Comparison of ENCODE assay signal across 9 cellular contexts in genomic region chr10:123132576-123133477, GRCh38. TPM values are rescaled to one million over a fixed set of nuclear protein-coding genes. Genes with fewer than 3 reads are reported as not detected.
DNase-seq lines count a peak whose midpoint lies in the region; ATAC-seq and TF ChIP-seq lines count a peak whose summit lies in the region.
"Had no signal": no experiment of that assay in that cellular context is flagged by ENCODE, and none has a peak within 500 bp of the region (broad histone marks: within the 10 kb centered on the region; RNA-seq: fewer than 3 reads in every experiment).

No MANE protein-coding gene starts in this region.

- BruUV-seq in mammary epithelial cell (replicated peaks; lab: Mats Ljungman, UMichigan), result no TSS peak

- no peaks in the 10 kb centered on the region for H3K9me3 ChIP-seq in mammary epithelial cell (replicated peaks; ENCODE audit: insufficient read depth, low read length)

- WGBS in mammary epithelial cell (ENCODE audit: low coverage, missing lambda C conversion rate), result 14% methylated on average over 40 of the region's 48 CpGs

- no peaks in the 10 kb centered on the region for H3K79me2 ChIP-seq in mammary epithelial cell (ENCODE audit: insufficient read depth, low read length)

- peak; percentile 94 for TF ChIP-seq CTCF in CD14-positive monocyte (IDR thresholded peaks at IDR 0.05)
- TF ChIP-seq CTCF in VCaP (conservative IDR thresholded peaks at IDR 0.05), result peak; percentile 84
- TF ChIP-seq CTCF in mammary epithelial cell (conservative IDR thresholded peaks at IDR 0.05 in 1 of 2, IDR thresholded peaks at IDR 0.05 in 1 of 2; ENCODE audit: extremely low read depth in 1 of 2, insufficient read depth in 1 of 2, low read depth in 1 of 2, low read length in 2 of 2), result peak; percentile 86 to 92

- no peak overlapping the region for H3K9ac ChIP-seq in mammary epithelial cell (ENCODE audit: insufficient read depth, low read length)

- in situ Hi-C loops in mammary epithelial cell (cut with MboI; ENCODE audit: low sequenced_read_pairs in 2 of 2), result loop anchor here (5.0 to 25.0 kb wide), 5 partner anchors 91 to 829 kb away; no protein-coding TSS in a partner anchor

- no peaks in the 10 kb centered on the region for H3K36me3 ChIP-seq in mammary epithelial cell (ENCODE audit: insufficient read depth, low read length)

- DNase-seq in CD14-positive monocyte (ENCODE audit: low spot score), result peak; percentile 72
- peak; percentile 67 for DNase-seq in NCI-H1092 treated with DMSO at 0.1 percent for 48 hours (lab: John Stamatoyannopoulos, UW)
- DNase-seq in mammary epithelial cell, result peak; percentile 70
- DNase-seq in iris pigment epithelial cell (ENCODE audit: low read depth), result peak; percentile 74
- peak; percentile 87 for DNase-seq in stimulated activated CD4-positive, alpha-beta T cell treated with anti-CD3 and anti-CD28 coated beads, Interleukin-12 subunit alpha, Interleukin-12 subunit beta, amount 100 ng/mL, for 4 hours
- no peak for DNase-seq in NCI-H1930 (lab: John Stamatoyannopoulos, UW)

- H3K4me3 ChIP-seq in mammary epithelial cell (replicated peaks in 1 of 3; ENCODE audit: insufficient read depth in 1 of 3, low read depth in 2 of 3, low read length in 3 of 3), result peak overlapping the region in 2 of 3 experiments; percentile 5 to 14

- no peaks in the 10 kb centered on the region for H4K20me1 ChIP-seq in mammary epithelial cell (ENCODE audit: insufficient read depth, low read length)

- peaks cover 43% of the 10 kb centered on the region for H3K27me3 ChIP-seq in mammary epithelial cell (ENCODE audit: insufficient read depth, low read length)

- H3K4me3 Mint-ChIP-seq in CD14-positive monocyte, result peak overlapping the region in 1 of 2 donors; percentile 85

- intact Hi-C loops in CD14-positive monocyte (cut with micrococcal nuclease), result loop anchor here (1.0 to 10.0 kb wide), 3 partner anchors 426 to 832 kb away; no protein-coding TSS in a partner anchor
- intact Hi-C loops in mammary epithelial cell (cut with micrococcal nuclease), result loop anchor here (1.0 to 2.0 kb wide), 4 partner anchors 90 to 426 kb away; no protein-coding TSS in a partner anchor

- H2AFZ ChIP-seq in mammary epithelial cell (ENCODE audit: low read depth, low read length), result peak overlapping the region; percentile 75

- CTCF ChIA-PET in mammary epithelial cell (lab: Charles Lee; ENCODE audit: low non-redundant PET), result interaction anchor here (0.6 kb wide), 2 partner anchors 251 to 431 kb away, joined by 3 read pairs; no protein-coding TSS in a partner anchor

- H3K4me1 Mint-ChIP-seq in CD14-positive monocyte, result peaks cover 32% of the 10 kb centered on the region

- dilution Hi-C loops in mammary epithelial cell (cut with HindIII; ENCODE audit: low sequenced_read_pairs), result loop anchor here (10.0 to 25.0 kb wide), 2 partner anchors 429 to 832 kb away; no protein-coding TSS in a partner anchor

- H3K36me3 Mint-ChIP-seq in CD14-positive monocyte, result peaks cover 0 to 2% of the 10 kb centered on the region in 2 donors

- no peak overlapping the region for H3K27ac Mint-ChIP-seq in CD14-positive monocyte

- H3K27me3 Mint-ChIP-seq in CD14-positive monocyte (ENCODE audit: low read depth in 3 of 3), result peaks cover 71 to 92% (median 78%) of the 10 kb centered on the region in 3 donors

- peak overlapping the region; percentile 64 for H3K4me2 ChIP-seq in mammary epithelial cell (ENCODE audit: insufficient read depth, low read depth, low read length)

- peak; percentile 58 for ATAC-seq in GM21367 (IDR thresholded peaks at IDR 0.05; ENCODE audit: unreplicated experiment)

- H3K4me1 ChIP-seq in mammary epithelial cell (ENCODE audit: insufficient read depth, low read length), result peaks cover 30% of the 10 kb centered on the region

- peaks cover 0 to 21% (median 9%) of the 10 kb centered on the region in 7 donors for H3K9me3 Mint-ChIP-seq in CD14-positive monocyte

- H3K27ac ChIP-seq in VCaP (no peak overlapping the region), mammary epithelial cell (ENCODE audit: insufficient read depth, low read depth, low read length) (no peak overlapping the region)

RNA-seq across cellular contexts. Expression of gene HMX3, which starts 2.9 kb away (rescaled TPM):
- polyA plus RNA-seq in CD14-positive monocyte (not detected), mammary epithelial cell (not detected)
- total RNA-seq in mammary epithelial cell, result under 1 TPM in 1 of 2 donors, not detected in 1; 0.26 TPM
- not detected for polyA minus RNA-seq in mammary epithelial cell
- total RNA-seq: T-helper 1 cell treated with Interleukin-12 subunit alpha and Interleukin-12 subunit beta and Interleukin-4 antibody, amounts not matched to agents 30 ng/mL and 1 ng/mL, for 36 hours had no signal

RNA-seq across cellular contexts. Expression of gene HMX2, which starts 15.1 kb away (rescaled TPM):
- not detected for polyA plus RNA-seq in CD14-positive monocyte
- total RNA-seq in mammary epithelial cell, result not detected
- not detected for polyA plus RNA-seq in mammary epithelial cell
- polyA minus RNA-seq in mammary epithelial cell, result not detected
- total RNA-seq: T-helper 1 cell treated with Interleukin-12 subunit alpha and Interleukin-12 subunit beta and Interleukin-4 antibody, amounts not matched to agents 30 ng/mL and 1 ng/mL, for 36 hours had no signal

RNA-seq across cellular contexts. Expression of gene BUB3, which starts 21.4 kb away (rescaled TPM):
- 10 to 100 TPM; 80.4 to 96.4 TPM for polyA plus RNA-seq in CD14-positive monocyte
- 100 to 1,000 TPM; 137 to 158 TPM for total RNA-seq in mammary epithelial cell
- polyA plus RNA-seq in mammary epithelial cell, result 237 TPM
- polyA minus RNA-seq in mammary epithelial cell, result 253 TPM

Comparison
In these comparisons a context has a peak if more than half of its experiments do, and no peak if none do; other contexts are left out.
1. DNase-seq: peak in CD14-positive monocyte (single experiment), NCI-H1092 treated with DMSO at 0.1 percent for 48 hours (single experiment), mammary epithelial cell (single experiment), iris pigment epithelial cell (single experiment) and stimulated activated CD4-positive, alpha-beta T cell treated with anti-CD3 and anti-CD28 coated beads, Interleukin-12 subunit alpha, Interleukin-12 subunit beta, amount 100 ng/mL, for 4 hours (single experiment); none in NCI-H1930 (0 of 2).
2. Peak in every context shown above with its lines, with median percentiles within 50 percentile points of each other: CTCF ChIP-seq.